Comparison of ENCODE assay signal across 22 cellular contexts in the genomic region with DNA sequence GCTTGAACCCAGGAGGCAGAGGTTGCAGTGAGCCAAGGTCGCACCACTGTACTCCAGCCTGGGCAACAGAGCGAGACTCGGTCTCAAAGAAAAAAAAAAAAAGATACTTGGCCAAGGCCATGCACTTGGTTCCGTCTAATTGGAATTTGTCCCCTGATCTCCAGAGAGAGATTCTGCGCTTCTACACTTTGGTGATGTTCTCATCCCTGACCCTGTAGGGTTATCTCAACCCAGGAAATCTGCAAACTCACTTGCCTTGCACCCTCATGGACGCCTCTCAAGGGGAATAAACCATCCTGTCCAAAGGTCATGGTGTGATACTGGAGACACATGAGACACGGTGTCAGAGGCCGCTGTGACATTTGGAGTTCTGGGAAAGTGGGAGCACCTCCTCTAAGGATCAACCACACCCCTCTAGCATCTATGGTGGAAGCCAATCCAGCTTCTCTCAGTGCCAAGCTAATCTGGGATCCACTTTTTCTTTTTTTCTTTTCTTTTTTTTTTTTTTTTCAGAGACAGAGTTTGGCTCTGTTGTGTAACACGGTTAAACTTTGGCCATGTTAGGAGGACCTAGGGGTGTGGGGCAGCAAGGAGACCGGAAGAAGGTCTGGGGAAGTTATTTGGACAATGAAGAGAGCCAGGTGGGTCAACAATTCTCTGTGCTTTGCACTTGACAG. TPM values are rescaled to one million over a fixed set of nuclear protein-coding genes. Genes with fewer than 3 reads are reported as not detected.
DNase-seq lines count a peak whose midpoint lies in the region; ATAC-seq and TF ChIP-seq lines count a peak whose summit lies in the region.
"Had no signal": no experiment of that assay in that cellular context is flagged by ENCODE, and none has a peak within 500 bp of the region (broad histone marks: within the 10 kb centered on the region; RNA-seq: fewer than 3 reads in every experiment).

No MANE protein-coding gene starts in this region.

- no peak overlapping the region for H3K4me3 ChIP-seq in left ventricle myocardium inferior
- H3K4me3 ChIP-seq in neural progenitor cell: no peak overlapping the region
- H3K4me3 ChIP-seq: PC-9, sigmoid colon had no signal

- no peaks in the 10 kb centered on the region for H4K20me1 ChIP-seq in neural progenitor cell (ENCODE audit: low read depth)
- H4K20me1 ChIP-seq: BLaER1 treated with 17β-estradiol and CSF1 and Interleukin-3, amounts not matched to agents 10 nM and 100 nM had no signal

- peaks cover 14% of the 10 kb centered on the region for H3F3A ChIP-seq in neural progenitor cell (ENCODE audit: low read depth)

- DNase-seq in CD14-positive monocyte (ENCODE audit: low spot score) (no peak), NOMO-1 treated with DMSO at 0.1 percent for 48 hours (lab: John Stamatoyannopoulos, UW; ENCODE audit: unreplicated experiment) (peak; percentile 50), left ventricle myocardium inferior (no peak), neural progenitor cell (ENCODE audit: low spot score) (no peak), DMS 273 treated with DMSO at 0.1 percent for 48 hours (lab: John Stamatoyannopoulos, UW) (no peak), NCI-H1092 (lab: John Stamatoyannopoulos, UW) (no peak), immature natural killer cell (no peak)
- DNase-seq: activated CD4-positive, alpha-beta T cell treated with anti-CD3 and anti-CD28 coated beads, Interleukin-2, amount 10 ng/mL, durations not matched to agents 24 days and 14 days; activated CD8-positive, alpha-beta memory T cell treated with anti-CD3 and anti-CD28 coated beads, Interleukin-2, amount 10 ng/mL, durations not matched to agents 7 days and 5 days; cerebellar nuclear complex; H7; IMR-90; naive B cell; NCI-H2171; PC-9; sigmoid colon; stimulated activated CD8-positive, alpha-beta memory T cell treated with anti-CD3 and anti-CD28 coated beads, Interleukin-4, amount 100 ng/mL, for 48 hours; T-helper 1 cell had no signal

- H3K4me3 Mint-ChIP-seq in CD14-positive monocyte: no peak overlapping the region
- peak overlapping the region; percentile 53 for H3K4me3 Mint-ChIP-seq in neural progenitor cell
- no peak overlapping the region for H3K4me3 Mint-ChIP-seq in immature natural killer cell
- H3K4me3 Mint-ChIP-seq: activated CD4-positive, alpha-beta T cell treated with anti-CD3 and anti-CD28 coated beads, Interleukin-2, amount 10 ng/mL, durations not matched to agents 24 days and 14 days; activated CD8-positive, alpha-beta memory T cell treated with anti-CD3 and anti-CD28 coated beads, Interleukin-2, amount 10 ng/mL, durations not matched to agents 7 days and 5 days; activated naive CD4-positive, alpha-beta T cell treated with anti-CD3 and anti-CD28 coated beads, Interleukin-2, amount 50 U/mL, for 24 hours had no signal

- no peak for TF ChIP-seq CTCF in CD14-positive monocyte (IDR thresholded peaks at IDR 0.05)
- TF ChIP-seq CTCF in left ventricle myocardium inferior (IDR thresholded peaks at IDR 0.05; ENCODE audit: borderline replicate concordance): no peak
- TF ChIP-seq CTCF in neural progenitor cell (IDR thresholded peaks at IDR 0.05): no peak

- H3K4me1 Mint-ChIP-seq in CD14-positive monocyte: peaks cover 42% of the 10 kb centered on the region
- H3K4me1 Mint-ChIP-seq in neural progenitor cell: peaks cover 30% of the 10 kb centered on the region
- H3K4me1 Mint-ChIP-seq in immature natural killer cell: no peaks in the 10 kb centered on the region
- H3K4me1 Mint-ChIP-seq: activated CD8-positive, alpha-beta memory T cell treated with anti-CD3 and anti-CD28 coated beads, Interleukin-2, amount 10 ng/mL, durations not matched to agents 7 days and 5 days; activated naive CD4-positive, alpha-beta T cell treated with anti-CD3 and anti-CD28 coated beads, Interleukin-2, amount 50 U/mL, for 24 hours had no signal

- no peak overlapping the region for H3K4me2 ChIP-seq in neural progenitor cell

- H3K36me3 ChIP-seq in left ventricle myocardium inferior (no peaks in the 10 kb centered on the region), neural progenitor cell (no peaks in the 10 kb centered on the region)
- H3K36me3 ChIP-seq: BLaER1 treated with 17β-estradiol and CSF1 and Interleukin-3, amounts not matched to agents 10 nM and 100 nM; sigmoid colon; SJCRH30 had no signal

- no peaks in the 10 kb centered on the region for H3K9me3 ChIP-seq in left ventricle myocardium inferior (replicated peaks)
- no peaks in the 10 kb centered on the region for H3K9me3 ChIP-seq in neural progenitor cell (ENCODE audit: low read depth)
- H3K9me3 ChIP-seq: BLaER1 treated with 17β-estradiol and CSF1 and Interleukin-3, amounts not matched to agents 10 nM and 100 nM; sigmoid colon; SJCRH30 had no signal

- intact Hi-C loops in CD14-positive monocyte (cut with micrococcal nuclease): no loop called here
- intact Hi-C loops in left ventricle myocardium inferior (cut with micrococcal nuclease): no loop called here

- H3K79me2 ChIP-seq in neural progenitor cell (ENCODE audit: low read depth): no peaks in the 10 kb centered on the region

- ATAC-seq in GM21390 (IDR thresholded peaks at IDR 0.05; ENCODE audit: unreplicated experiment): no peak
- ATAC-seq: activated CD8-positive, alpha-beta memory T cell treated with anti-CD3 and anti-CD28 coated beads, Interleukin-2, amount 10 ng/mL, durations not matched to agents 7 days and 5 days had no signal

- H3K27ac ChIP-seq in left ventricle myocardium inferior (replicated peaks) (peak overlapping the region; percentile 67), neural progenitor cell (no peak overlapping the region)

- peaks cover 3 to 7% (median 5%) of the 10 kb centered on the region in 7 donors for H3K9me3 Mint-ChIP-seq in CD14-positive monocyte
- H3K9me3 Mint-ChIP-seq in neural progenitor cell: no peaks in the 10 kb centered on the region
- no peaks in the 10 kb centered on the region for H3K9me3 Mint-ChIP-seq in immature natural killer cell
- H3K9me3 Mint-ChIP-seq: activated CD4-positive, alpha-beta T cell treated with anti-CD3 and anti-CD28 coated beads, Interleukin-2, amount 10 ng/mL, durations not matched to agents 24 days and 14 days; activated naive CD4-positive, alpha-beta T cell treated with anti-CD3 and anti-CD28 coated beads, Interleukin-2, amount 50 U/mL, for 24 hours; naive B cell had no signal

- H3K27me3 ChIP-seq in left ventricle myocardium inferior (ENCODE audit: low read depth) (no peaks in the 10 kb centered on the region), neural progenitor cell (no peaks in the 10 kb centered on the region)
- H3K27me3 ChIP-seq: BLaER1 treated with 17β-estradiol and CSF1 and Interleukin-3, amounts not matched to agents 10 nM and 100 nM; sigmoid colon; SJCRH30 had no signal

- H3K9ac ChIP-seq in neural progenitor cell: no peak overlapping the region

- H3K27me3 Mint-ChIP-seq in CD14-positive monocyte (ENCODE audit: low read depth in 3 of 3): peaks cover 0 to 10% (median 2%) of the 10 kb centered on the region in 3 donors
- no peaks in the 10 kb centered on the region for H3K27me3 Mint-ChIP-seq in neural progenitor cell (ENCODE audit: insufficient read depth, low read depth)
- peaks cover 0 to 5% (median 4%) of the 10 kb centered on the region in 3 donors for H3K27me3 Mint-ChIP-seq in immature natural killer cell (ENCODE audit: low read depth in 3 of 3)
- H3K27me3 Mint-ChIP-seq: activated CD8-positive, alpha-beta memory T cell treated with anti-CD3 and anti-CD28 coated beads, Interleukin-2, amount 10 ng/mL, durations not matched to agents 7 days and 5 days; activated naive CD4-positive, alpha-beta T cell treated with anti-CD3 and anti-CD28 coated beads, Interleukin-2, amount 50 U/mL, for 24 hours; naive B cell had no signal

- peak overlapping the region in 6 of 7 donors; percentile 15 to 77 (median 61) for H3K27ac Mint-ChIP-seq in CD14-positive monocyte
- H3K27ac Mint-ChIP-seq in neural progenitor cell: peak overlapping the region; percentile 93
- no peak overlapping the region for H3K27ac Mint-ChIP-seq in immature natural killer cell
- H3K27ac Mint-ChIP-seq: activated CD4-positive, alpha-beta T cell treated with anti-CD3 and anti-CD28 coated beads, Interleukin-2, amount 10 ng/mL, durations not matched to agents 24 days and 14 days; activated CD8-positive, alpha-beta memory T cell treated with anti-CD3 and anti-CD28 coated beads, Interleukin-2, amount 10 ng/mL, durations not matched to agents 7 days and 5 days; activated naive CD4-positive, alpha-beta T cell treated with anti-CD3 and anti-CD28 coated beads, Interleukin-2, amount 50 U/mL, for 24 hours; naive B cell had no signal

- H2AFZ ChIP-seq in neural progenitor cell (replicated peaks): no peak overlapping the region
- H2AFZ ChIP-seq: PC-9 had no signal

- H3K36me3 Mint-ChIP-seq in CD14-positive monocyte (no peaks in the 10 kb centered on the region), neural progenitor cell (no peaks in the 10 kb centered on the region), immature natural killer cell (no peaks in the 10 kb centered on the region)
- H3K36me3 Mint-ChIP-seq: activated CD8-positive, alpha-beta memory T cell treated with anti-CD3 and anti-CD28 coated beads, Interleukin-2, amount 10 ng/mL, durations not matched to agents 7 days and 5 days; activated naive CD4-positive, alpha-beta T cell treated with anti-CD3 and anti-CD28 coated beads, Interleukin-2, amount 50 U/mL, for 24 hours; naive B cell had no signal

- H3K4me1 ChIP-seq in left ventricle myocardium inferior: peaks cover 5% of the 10 kb centered on the region
- peaks cover 10% of the 10 kb centered on the region for H3K4me1 ChIP-seq in neural progenitor cell
- H3K4me1 ChIP-seq: sigmoid colon had no signal

RNA-seq across cellular contexts. Expression of gene POR, which starts 7.8 kb away (rescaled TPM):
- polyA plus RNA-seq in CD14-positive monocyte (100 to 1,000 TPM in 1 of 2 donors, 10 to 100 TPM in 1; 90.5 to 102 TPM), immature natural killer cell (10 to 100 TPM; 49.5 to 68.9 (median 64.4) TPM)
- total RNA-seq in left ventricle myocardium inferior (72.9 TPM), neural progenitor cell (ENCODE audit: low replicate concordance) (38.6 and 61.0 TPM in 2 replicates)

RNA-seq across cellular contexts. Expression of gene RHBDD2, which starts 28.3 kb away (rescaled TPM):
- polyA plus RNA-seq in CD14-positive monocyte (10 to 100 TPM; 53.1 to 54.6 TPM), immature natural killer cell (100 to 1,000 TPM in 2 of 3 donors, 10 to 100 TPM in 1; 79.5 to 161 (median 104) TPM)
- total RNA-seq in left ventricle myocardium inferior (19.1 TPM), neural progenitor cell (ENCODE audit: low replicate concordance) (15.4 and 52.7 TPM in 2 replicates)

Comparison
In these comparisons a context has a peak if more than half of its experiments do, and no peak if none do; other contexts are left out.
1. H3K27ac Mint-ChIP-seq: peak in CD14-positive monocyte (6 of 7) and neural progenitor cell (single experiment); none in immature natural killer cell (0 of 6).